In the genomic region with DNA sequence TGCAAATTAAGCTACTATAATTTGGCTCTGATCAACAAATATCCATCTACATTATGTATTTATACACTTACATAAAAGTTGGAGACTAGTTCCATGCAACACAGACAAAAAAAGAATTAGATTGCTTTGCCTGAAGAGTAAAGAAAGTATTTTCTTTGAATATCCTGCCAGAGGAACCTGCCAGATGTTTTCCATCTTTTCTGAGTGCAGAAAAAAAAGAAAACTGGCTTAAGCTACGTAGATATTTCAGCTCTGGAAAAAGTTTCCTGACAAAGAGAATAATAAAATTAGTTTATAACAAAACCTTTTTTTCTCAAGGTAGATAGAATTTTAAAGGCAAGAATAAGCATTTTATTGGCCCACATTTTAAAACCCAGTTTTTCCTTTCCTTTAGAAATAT, we compare ENCODE assay signal across 27 cellular contexts.
"Had no signal": no experiment of that assay in that cellular context is flagged by ENCODE, and none has a peak within 500 bp of the region (broad histone marks: within the 10 kb centered on the region; RNA-seq: fewer than 3 reads in every experiment).

No MANE protein-coding gene starts in this region.

- FAIRE-seq: colon, endothelial cell of umbilical vein, kidney, urothelium cell line had no signal

- H3K4me3 Mint-ChIP-seq: immature natural killer cell; natural killer cell treated with Interleukin-12 subunit alpha and Interleukin-12 subunit beta and Interleukin-15 and Interleukin-18, amount 100 ng/mL, for 72 hours; stimulated activated effector memory CD8-positive, alpha-beta T cell treated with anti-CD3 and anti-CD28 coated beads, Interleukin-12 subunit alpha, Interleukin-12 subunit beta, amount 100 ng/mL, for 72 hours; type B pancreatic cell had no signal

- H3K27ac Mint-ChIP-seq: immature natural killer cell; natural killer cell treated with Interleukin-12 subunit alpha and Interleukin-12 subunit beta and Interleukin-15 and Interleukin-18, amount 100 ng/mL, for 72 hours; stimulated activated effector memory CD8-positive, alpha-beta T cell treated with anti-CD3 and anti-CD28 coated beads, Interleukin-12 subunit alpha, Interleukin-12 subunit beta, amount 100 ng/mL, for 72 hours; type B pancreatic cell had no signal

- H3K4me1 Mint-ChIP-seq: immature natural killer cell; stimulated activated effector memory CD8-positive, alpha-beta T cell treated with anti-CD3 and anti-CD28 coated beads, Interleukin-12 subunit alpha, Interleukin-12 subunit beta, amount 100 ng/mL, for 72 hours had no signal

- H3K36me3 Mint-ChIP-seq: immature natural killer cell; stimulated activated effector memory CD8-positive, alpha-beta T cell treated with anti-CD3 and anti-CD28 coated beads, Interleukin-12 subunit alpha, Interleukin-12 subunit beta, amount 100 ng/mL, for 72 hours; type B pancreatic cell had no signal

- H3K9me3 Mint-ChIP-seq: type B pancreatic cell had no signal

- H3K36me3 ChIP-seq: gastroesophageal sphincter, right lobe of liver, suprapubic skin, thyroid gland had no signal

- H3K4me3 ChIP-seq: gastroesophageal sphincter, lung, psoas muscle, right lobe of liver, suprapubic skin, thyroid gland had no signal

- H3K4me1 ChIP-seq: psoas muscle, right lobe of liver, suprapubic skin, thyroid gland had no signal

- H3K27me3 ChIP-seq: gastroesophageal sphincter, right lobe of liver, suprapubic skin, thyroid gland had no signal

- H3K9me3 ChIP-seq: gastroesophageal sphincter, psoas muscle, right lobe of liver, suprapubic skin, thyroid gland had no signal

- H3K27me3 Mint-ChIP-seq: natural killer cell treated with Interleukin-12 subunit alpha and Interleukin-12 subunit beta and Interleukin-15 and Interleukin-18, amount 100 ng/mL, for 72 hours; type B pancreatic cell had no signal

- H3K27ac ChIP-seq: gastroesophageal sphincter, psoas muscle, right lobe of liver, suprapubic skin, thyroid gland had no signal

- DNase-seq: dermis blood vessel endothelial cell; erythroblast; foreskin fibroblast; glutamatergic neuron; immature natural killer cell; kidney; left cardiac atrium; left ventricle myocardium superior; mesenchymal stem cell; midbrain; occipital lobe; psoas muscle; retina; right lobe of liver; stimulated activated CD4-positive, alpha-beta T cell treated with anti-CD3 and anti-CD28 coated beads, Interleukin-4, amount 100 ng/mL, for 1 hour; stimulated activated CD8-positive, alpha-beta memory T cell treated with anti-CD3 and anti-CD28 coated beads, Interleukin-4, amount 100 ng/mL, for 48 hours; stimulated activated naive CD8-positive, alpha-beta T cell treated with anti-CD3 and anti-CD28 coated beads, Interleukin-15, Interleukin-2, amounts not matched to agents 100 U/mL and 50 U/mL, for 24 hours; thyroid gland had no signal

- ATAC-seq: gastroesophageal sphincter; left cardiac atrium; left ventricle myocardium superior; natural killer cell treated with Interleukin-12 subunit alpha and Interleukin-12 subunit beta and Interleukin-15 and Interleukin-18, amount 100 ng/mL, for 72 hours; psoas muscle; right lobe of liver; stimulated activated effector memory CD8-positive, alpha-beta T cell treated with anti-CD3 and anti-CD28 coated beads, Interleukin-12 subunit alpha, Interleukin-12 subunit beta, amount 100 ng/mL, for 72 hours; stimulated activated naive CD8-positive, alpha-beta T cell treated with anti-CD3 and anti-CD28 coated beads, Interleukin-15, Interleukin-2, amounts not matched to agents 100 U/mL and 50 U/mL, for 24 hours had no signal
